ENCODE assay signal across 15 cellular contexts in genomic region chr1:64572222-64572900, GRCh38.
A peak's percentile ranks its signal among the peaks of the same experiment; 100 is the strongest.
DNase-seq lines count a peak whose midpoint lies in the region; ATAC-seq and TF ChIP-seq lines count a peak whose summit lies in the region.
"Had no signal": no experiment of that assay in that cellular context is flagged by ENCODE, and none has a peak within 500 bp of the region (broad histone marks: within the 10 kb centered on the region; RNA-seq: fewer than 3 reads in every experiment).

No MANE protein-coding gene starts in this region.

- CTCF ChIA-PET in MCF 10A (lab: Yijun Ruan, JAX) = interaction anchor here (0.5 kb wide), 1 partner anchor 16 kb away, joined by 3 read pairs; no protein-coding TSS in a partner anchor

- TF ChIP-seq POLR2A in breast epithelium (IDR thresholded peaks at IDR 0.05) = no peak

- no peak overlapping the region for H3K27ac ChIP-seq in breast epithelium
- H3K27ac ChIP-seq: psoas muscle had no signal

- no TSS peak for BruUV-seq in MCF 10A (replicated peaks; lab: Mats Ljungman, UMichigan)

- H3K27me3 Mint-ChIP-seq in MCF 10A (ENCODE audit: insufficient read depth, unreplicated experiment) (no peaks in the 10 kb centered on the region), type B pancreatic cell (no peaks in the 10 kb centered on the region)
- peaks cover 15 to 33% of the 10 kb centered on the region in 2 donors for H3K27me3 Mint-ChIP-seq in effector memory CD8-positive, alpha-beta T cell
- H3K27me3 Mint-ChIP-seq: activated naive CD8-positive, alpha-beta T cell treated with anti-CD3 and anti-CD28 coated beads, Interleukin-2, amount 50 U/mL, for 24 hours had no signal

- peak overlapping the region; percentile 37 for H3K27ac Mint-ChIP-seq in MCF 10A (ENCODE audit: low read depth, unreplicated experiment)
- H3K27ac Mint-ChIP-seq in type B pancreatic cell = peak overlapping the region; percentile 16
- no peak overlapping the region for H3K27ac Mint-ChIP-seq in effector memory CD8-positive, alpha-beta T cell
- H3K27ac Mint-ChIP-seq: activated naive CD8-positive, alpha-beta T cell treated with anti-CD3 and anti-CD28 coated beads, Interleukin-2, amount 50 U/mL, for 24 hours; activated T-cell treated with anti-CD3 and anti-CD28 coated beads, Interleukin-2, amount 50 U/mL, for 72 hours had no signal

- intact Hi-C loops in MCF 10A (cut with micrococcal nuclease) = no loop called here
- intact Hi-C loops in breast epithelium (cut with DNase I; ENCODE audit: low total_unique reads) = no loop called here

- H3K4me1 ChIP-seq in breast epithelium = no peaks in the 10 kb centered on the region

- no peak overlapping the region for H3K4me3 Mint-ChIP-seq in MCF 10A (ENCODE audit: unreplicated experiment)
- H3K4me3 Mint-ChIP-seq in type B pancreatic cell = peak overlapping the region; percentile 18
- H3K4me3 Mint-ChIP-seq in effector memory CD8-positive, alpha-beta T cell = no peak overlapping the region
- H3K4me3 Mint-ChIP-seq: activated naive CD8-positive, alpha-beta T cell treated with anti-CD3 and anti-CD28 coated beads, Interleukin-2, amount 50 U/mL, for 24 hours; activated T-cell treated with anti-CD3 and anti-CD28 coated beads, Interleukin-2, amount 50 U/mL, for 72 hours had no signal

- peak; percentile 52 for ATAC-seq in esophagus mucosa
- ATAC-seq in effector memory CD8-positive, alpha-beta T cell (replicated peaks) = no peak
- ATAC-seq: activated naive CD8-positive, alpha-beta T cell treated with anti-CD3 and anti-CD28 coated beads, Interleukin-2, amount 50 U/mL, for 24 hours; activated T-cell treated with anti-CD3 and anti-CD28 coated beads, Interleukin-2, amount 50 U/mL, for 72 hours; left cardiac atrium had no signal

- no peaks in the 10 kb centered on the region for H3K36me3 ChIP-seq in breast epithelium

- POLR2A ChIA-PET in MCF 10A (lab: Yijun Ruan, JAX) = no interaction called here

- peaks cover 7% of the 10 kb centered on the region for H3K36me3 Mint-ChIP-seq in MCF 10A (ENCODE audit: insufficient read depth, unreplicated experiment)
- H3K36me3 Mint-ChIP-seq in type B pancreatic cell = peaks cover 3% of the 10 kb centered on the region
- no peaks in the 10 kb centered on the region for H3K36me3 Mint-ChIP-seq in effector memory CD8-positive, alpha-beta T cell (ENCODE audit: insufficient read depth)

- no peaks in the 10 kb centered on the region for H3K27me3 ChIP-seq in breast epithelium

- H3K9me3 ChIP-seq in breast epithelium = no peaks in the 10 kb centered on the region
- H3K9me3 ChIP-seq: psoas muscle had no signal

- no peak for TF ChIP-seq CTCF in MCF 10A (IDR thresholded peaks at IDR 0.05; ENCODE audit: unreplicated experiment)
- TF ChIP-seq CTCF in breast epithelium (IDR thresholded peaks at IDR 0.05) = no peak
- TF ChIP-seq CTCF in type B pancreatic cell (conservative IDR thresholded peaks at IDR 0.05) = no peak

- H3K4me1 Mint-ChIP-seq in MCF 10A (ENCODE audit: insufficient read depth, unreplicated experiment) (peaks cover 11% of the 10 kb centered on the region), type B pancreatic cell (ENCODE audit: unreplicated experiment) (peaks cover 69% of the 10 kb centered on the region)
- no peaks in the 10 kb centered on the region for H3K4me1 Mint-ChIP-seq in effector memory CD8-positive, alpha-beta T cell (ENCODE audit: low read depth in 2 of 2)
- H3K4me1 Mint-ChIP-seq: activated naive CD8-positive, alpha-beta T cell treated with anti-CD3 and anti-CD28 coated beads, Interleukin-2, amount 50 U/mL, for 24 hours had no signal

- DNase-seq in MCF 10A (ENCODE audit: unreplicated experiment) (peak; percentile 23), breast epithelium (ENCODE audit: low spot score in 2 of 2) (no peak), NCI-H526 treated with DMSO at 0.1 percent for 48 hours (lab: John Stamatoyannopoulos, UW) (peak; percentile 78), type B pancreatic cell (ENCODE audit: extremely low spot score, unreplicated experiment) (no peak), NAMALWA (ENCODE audit: low spot score) (no peak), foreskin melanocyte (no peak)
- DNase-seq in effector memory CD8-positive, alpha-beta T cell = no peak
- DNase-seq: activated naive CD8-positive, alpha-beta T cell treated with anti-CD3 and anti-CD28 coated beads, Interleukin-2, amount 50 U/mL, for 24 hours; activated T-cell treated with anti-CD3 and anti-CD28 coated beads, Interleukin-2, amount 50 U/mL, for 72 hours; head of caudate nucleus; left cardiac atrium; MM.1S; psoas muscle; T1000 had no signal

- H3K9me3 Mint-ChIP-seq in MCF 10A (ENCODE audit: unreplicated experiment) (no peaks in the 10 kb centered on the region), type B pancreatic cell (no peaks in the 10 kb centered on the region)
- no peaks in the 10 kb centered on the region for H3K9me3 Mint-ChIP-seq in effector memory CD8-positive, alpha-beta T cell
- H3K9me3 Mint-ChIP-seq: activated naive CD8-positive, alpha-beta T cell treated with anti-CD3 and anti-CD28 coated beads, Interleukin-2, amount 50 U/mL, for 24 hours; activated T-cell treated with anti-CD3 and anti-CD28 coated beads, Interleukin-2, amount 50 U/mL, for 72 hours had no signal

- no peak overlapping the region for H3K4me3 ChIP-seq in breast epithelium
- H3K4me3 ChIP-seq: psoas muscle had no signal

Comparison
In these comparisons a context has a peak if more than half of its experiments do, and no peak if none do; other contexts are left out.
1. DNase-seq: peak in MCF 10A (single experiment) and NCI-H526 treated with DMSO at 0.1 percent for 48 hours (single experiment); none in breast epithelium (0 of 2), type B pancreatic cell (single experiment), NAMALWA (single experiment), foreskin melanocyte (single experiment) and effector memory CD8-positive, alpha-beta T cell (0 of 3).
2. H3K27ac Mint-ChIP-seq: peak in MCF 10A (single experiment) and type B pancreatic cell (single experiment); none in effector memory CD8-positive, alpha-beta T cell (0 of 2).